In the genomic region with DNA sequence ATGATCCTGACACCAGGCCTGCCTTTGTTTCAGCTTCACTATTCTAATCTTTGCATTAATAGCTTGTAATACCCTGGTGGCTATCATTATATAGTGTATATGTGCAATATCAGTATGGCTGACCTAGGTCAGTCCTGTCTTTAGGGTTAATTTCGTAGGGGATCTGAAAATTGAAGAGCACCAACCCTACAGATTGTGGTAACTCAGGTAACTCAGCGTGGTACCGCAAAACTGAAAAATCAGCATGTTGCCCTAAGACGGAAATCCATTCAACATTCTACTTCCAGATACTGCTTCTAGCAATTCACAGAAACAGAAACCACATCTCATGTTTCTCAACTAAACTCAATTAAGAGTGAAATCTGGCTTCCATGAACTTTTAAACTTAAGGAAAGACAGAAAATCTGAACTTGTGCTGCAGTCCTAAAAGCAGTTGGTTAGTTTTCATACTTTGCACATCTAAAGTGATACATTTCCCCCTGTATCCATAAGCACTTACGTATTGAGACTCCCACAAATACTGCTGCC, we compare ENCODE assay signal across 20 cellular contexts.
"Had no signal": no experiment of that assay in that cellular context is flagged by ENCODE, and none has a peak within 500 bp of the region (broad histone marks: within the 10 kb centered on the region; RNA-seq: fewer than 3 reads in every experiment).

No MANE protein-coding gene starts in this region.

- H3K27ac Mint-ChIP-seq: naive B cell; nephron; stimulated activated effector memory CD8-positive, alpha-beta T cell treated with anti-CD3 and anti-CD28 coated beads, Interleukin-12 subunit alpha, Interleukin-12 subunit beta, amount 100 ng/mL, for 72 hours; stimulated activated naive CD8-positive, alpha-beta T cell treated with anti-CD3 and anti-CD28 coated beads, Interleukin-15, Interleukin-2, amounts not matched to agents 100 ng/mL and 50 ng/mL, for 24 hours had no signal

- H3K27ac ChIP-seq: gastrocnemius medialis, heart right ventricle, psoas muscle, right lobe of liver, tibial artery, upper lobe of left lung, uterus had no signal

- DNase-seq: dorsolateral prefrontal cortex; effector CD8-positive, alpha-beta T cell; gastrocnemius medialis; heart right ventricle; hypothalamus; kidney glomerular epithelial cell; mesendoderm; naive B cell; psoas muscle; retina; right lobe of liver; stimulated activated CD4-positive, alpha-beta T cell treated with anti-CD3 and anti-CD28 coated beads, Interleukin-4, amount 100 ng/mL, for 1 hour; stimulated activated CD8-positive, alpha-beta memory T cell treated with anti-CD3 and anti-CD28 coated beads, Interleukin-4, amount 100 ng/mL, for 48 hours; tibial artery; upper lobe of left lung; uterus had no signal

- H3K9me3 Mint-ChIP-seq: stimulated activated naive CD8-positive, alpha-beta T cell treated with anti-CD3 and anti-CD28 coated beads, Interleukin-15, Interleukin-2, amounts not matched to agents 100 ng/mL and 50 ng/mL, for 24 hours had no signal

- H3K9me3 ChIP-seq: gastrocnemius medialis, right lobe of liver, tibial artery, upper lobe of left lung, uterus had no signal

- H3K4me3 Mint-ChIP-seq: naive B cell; nephron; stimulated activated effector memory CD8-positive, alpha-beta T cell treated with anti-CD3 and anti-CD28 coated beads, Interleukin-12 subunit alpha, Interleukin-12 subunit beta, amount 100 ng/mL, for 72 hours; stimulated activated naive CD8-positive, alpha-beta T cell treated with anti-CD3 and anti-CD28 coated beads, Interleukin-15, Interleukin-2, amounts not matched to agents 100 ng/mL and 50 ng/mL, for 24 hours had no signal

- H3K4me3 ChIP-seq: dorsolateral prefrontal cortex, gastrocnemius medialis, heart right ventricle, psoas muscle, right lobe of liver, tibial artery, upper lobe of left lung, uterus had no signal

- ATAC-seq: gastrocnemius medialis; heart right ventricle; psoas muscle; right lobe of liver; stimulated activated effector memory CD8-positive, alpha-beta T cell treated with anti-CD3 and anti-CD28 coated beads, Interleukin-12 subunit alpha, Interleukin-12 subunit beta, amount 100 ng/mL, for 72 hours had no signal

- H3K27me3 Mint-ChIP-seq: naive B cell; stimulated activated naive CD8-positive, alpha-beta T cell treated with anti-CD3 and anti-CD28 coated beads, Interleukin-15, Interleukin-2, amounts not matched to agents 100 ng/mL and 50 ng/mL, for 24 hours had no signal

- H3K27me3 ChIP-seq: dorsolateral prefrontal cortex, gastrocnemius medialis, heart right ventricle, right lobe of liver, tibial artery, upper lobe of left lung, uterus had no signal

- H3K36me3 ChIP-seq: right lobe of liver, uterus had no signal

- FAIRE-seq: islet of Langerhans had no signal

- H3K4me1 Mint-ChIP-seq: nephron; stimulated activated effector memory CD8-positive, alpha-beta T cell treated with anti-CD3 and anti-CD28 coated beads, Interleukin-12 subunit alpha, Interleukin-12 subunit beta, amount 100 ng/mL, for 72 hours had no signal
